22 cellular contexts compared by ENCODE assay signal in the genomic region with DNA sequence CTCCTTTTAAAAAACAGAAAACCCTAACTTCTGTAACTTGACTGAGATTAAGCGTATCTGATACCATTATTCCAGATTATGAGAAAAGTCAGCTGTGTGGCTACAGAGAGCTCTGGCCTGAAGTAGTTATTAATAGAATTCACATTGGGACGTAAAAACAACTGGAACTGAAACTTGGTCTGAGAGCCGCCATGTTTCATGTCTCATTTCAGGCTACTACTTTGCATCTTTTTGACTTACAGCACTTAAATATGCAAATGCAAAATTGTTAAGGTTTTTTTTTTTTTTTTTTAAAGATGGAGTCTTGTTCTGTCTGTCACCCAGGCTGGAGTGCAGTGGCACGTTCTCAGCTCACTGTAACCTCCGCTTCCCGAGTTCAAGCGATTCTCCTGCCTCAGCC.
A peak's percentile ranks its signal among the peaks of the same experiment; 100 is the strongest.
DNase-seq lines count a peak whose midpoint lies in the region; ATAC-seq and TF ChIP-seq lines count a peak whose summit lies in the region.
"Had no signal": no experiment of that assay in that cellular context is flagged by ENCODE, and none has a peak within 500 bp of the region (broad histone marks: within the 10 kb centered on the region; RNA-seq: fewer than 3 reads in every experiment).

No MANE protein-coding gene starts in this region.

- no peak for TF ChIP-seq CTCF in GM12865 (IDR thresholded peaks at IDR 0.05; ENCODE audit: insufficient read depth, low read depth, low read length, missing control alignments)
- no peak for TF ChIP-seq CTCF in KMS-11 (conservative IDR thresholded peaks at IDR 0.05; ENCODE audit: low read depth, low read length)

- peaks cover 75% of the 10 kb centered on the region for H3K4me1 Mint-ChIP-seq in dendritic cell treated with granulocyte-macrophage colony-stimulating factor and Interleukin-4, amounts not matched to agents 40 ng/mL and 50 ng/mL, for 4 days (ENCODE audit: low read depth)

- H3K27ac Mint-ChIP-seq in dendritic cell treated with granulocyte-macrophage colony-stimulating factor and Interleukin-4, amounts not matched to agents 40 ng/mL and 50 ng/mL, for 4 days, result peak overlapping the region; percentile 82
- H3K27ac Mint-ChIP-seq: activated T-helper 1 cell treated with anti-CD3 and anti-CD28 coated beads, Interleukin-12 subunit alpha, Interleukin-12 subunit beta, Interleukin-2, Interleukin-4 antibody, amounts not matched to agents 30 ng/mL and 10 ng/mL and 1 ng/mL, durations not matched to agents 14 hours and 24 hours and 36 hours; endodermal cell had no signal

- ATAC-seq in GM19467 (IDR thresholded peaks at IDR 0.05; ENCODE audit: unreplicated experiment), result no peak
- ATAC-seq: mucosa of descending colon had no signal

- peak overlapping the region; percentile 45 for H3K4me3 Mint-ChIP-seq in dendritic cell treated with granulocyte-macrophage colony-stimulating factor and Interleukin-4, amounts not matched to agents 40 ng/mL and 50 ng/mL, for 4 days
- H3K4me3 Mint-ChIP-seq: activated T-helper 1 cell treated with anti-CD3 and anti-CD28 coated beads, Interleukin-12 subunit alpha, Interleukin-12 subunit beta, Interleukin-2, Interleukin-4 antibody, amounts not matched to agents 30 ng/mL and 10 ng/mL and 1 ng/mL, durations not matched to agents 14 hours and 24 hours and 36 hours; endodermal cell had no signal

- peaks cover 100% of the 10 kb centered on the region for H3K4me1 ChIP-seq in BLaER1
- peaks cover 54% of the 10 kb centered on the region for H3K4me1 ChIP-seq in KMS-11 (ENCODE audit: low read depth, poor library complexity, severe bottlenecking)

- H3K27me3 ChIP-seq in BLaER1, result no peaks in the 10 kb centered on the region
- no peaks in the 10 kb centered on the region for H3K27me3 ChIP-seq in KMS-11 (ENCODE audit: insufficient read depth, low read depth)
- H3K27me3 ChIP-seq: suprapubic skin had no signal

- peak overlapping the region; percentile 95 for H3K4me2 ChIP-seq in BLaER1
- H3K4me2 ChIP-seq in KMS-11, result peak overlapping the region; percentile 23; the same call in 1 of the 2 replicates

- H3K79me2 ChIP-seq in KMS-11 (ENCODE audit: insufficient read depth, low read depth), result peaks cover 95% of the 10 kb centered on the region

- H3K9me3 ChIP-seq in BLaER1, result no peaks in the 10 kb centered on the region
- H3K9me3 ChIP-seq: mucosa of descending colon, suprapubic skin had no signal

- intact Hi-C loops in dendritic cell treated with granulocyte-macrophage colony-stimulating factor and Interleukin-4, amounts not matched to agents 40 ng/mL and 50 ng/mL, for 4 days (cut with micrococcal nuclease), result no loop called here

- no peaks in the 10 kb centered on the region for H3K27me3 Mint-ChIP-seq in dendritic cell treated with granulocyte-macrophage colony-stimulating factor and Interleukin-4, amounts not matched to agents 40 ng/mL and 50 ng/mL, for 4 days

- 0 out of 2 replicates have a peak overlapping the region, but pooled peaks have one; percentile 2 for H3K27ac ChIP-seq in BLaER1
- H3K27ac ChIP-seq in KMS-11, result no peak overlapping the region
- H3K27ac ChIP-seq: suprapubic skin had no signal

- H3K36me3 ChIP-seq in BLaER1 (peaks cover 42% of the 10 kb centered on the region), KMS-11 (ENCODE audit: insufficient read depth) (no peaks in the 10 kb centered on the region)
- H3K36me3 ChIP-seq: suprapubic skin had no signal

- DNase-seq in GM12865 (ENCODE audit: low read depth), result peak; percentile 57
- DNase-seq in AG08396 (ENCODE audit: low spot score), result no peak
- no peak for DNase-seq in glomerular visceral epithelial cell (ENCODE audit: extremely low spot score)
- DNase-seq in GM19238 (ENCODE audit: insufficient read length, low spot score), result no peak
- DNase-seq: activated CD4-positive, alpha-beta T cell treated with anti-CD3 and anti-CD28 coated beads, Interleukin-2, amount 50 U/mL, for 4 hours; amniotic stem cell; cerebellar nuclear complex; DMS53; endodermal cell; left cardiac atrium; mucosa of descending colon; NCI-H146; NCI-H345; nucleus accumbens; OCI-M1; stimulated activated CD4-positive, alpha-beta T cell treated with anti-CD3 and anti-CD28 coated beads, Interleukin-2, amount 100 ng/mL, for 24 hours had no signal

- H3K9me3 Mint-ChIP-seq in dendritic cell treated with granulocyte-macrophage colony-stimulating factor and Interleukin-4, amounts not matched to agents 40 ng/mL and 50 ng/mL, for 4 days, result no peaks in the 10 kb centered on the region
- H3K9me3 Mint-ChIP-seq: activated T-helper 1 cell treated with anti-CD3 and anti-CD28 coated beads, Interleukin-12 subunit alpha, Interleukin-12 subunit beta, Interleukin-2, Interleukin-4 antibody, amounts not matched to agents 30 ng/mL and 10 ng/mL and 1 ng/mL, durations not matched to agents 14 hours and 24 hours and 36 hours; endodermal cell had no signal

- peaks cover 100% of the 10 kb centered on the region for H4K20me1 ChIP-seq in BLaER1
- 0 out of 2 replicates have a peak, but pooled peaks cover 13% of the 10 kb centered on the region for H4K20me1 ChIP-seq in KMS-11 (ENCODE audit: insufficient read depth)

- peaks cover 28% of the 10 kb centered on the region for H3K36me3 Mint-ChIP-seq in dendritic cell treated with granulocyte-macrophage colony-stimulating factor and Interleukin-4, amounts not matched to agents 40 ng/mL and 50 ng/mL, for 4 days (ENCODE audit: low read depth)

- H3K4me3 ChIP-seq in BLaER1 (no peak overlapping the region), GM12865 (ENCODE audit: low read depth, low read length) (no peak overlapping the region), KMS-11 (IDR thresholded peaks at IDR 0.05; ENCODE audit: insufficient read depth, low read depth, low read length) (no peak overlapping the region)
- H3K4me3 ChIP-seq: mucosa of descending colon, suprapubic skin had no signal

- H2AFZ ChIP-seq in KMS-11 (ENCODE audit: low read depth), result no peak overlapping the region

- H3K9ac ChIP-seq in BLaER1 (no peak overlapping the region), KMS-11 (no peak overlapping the region)
